Comparison of ENCODE assay signal across 16 cellular contexts in genomic region chr18:57839942-57840381, GRCh38. TPM values are rescaled to one million over a fixed set of nuclear protein-coding genes. Genes with fewer than 3 reads are reported as not detected.
DNase-seq lines count a peak whose midpoint lies in the region; ATAC-seq and TF ChIP-seq lines count a peak whose summit lies in the region.
"Had no signal": no experiment of that assay in that cellular context is flagged by ENCODE, and none has a peak within 500 bp of the region (broad histone marks: within the 10 kb centered on the region; RNA-seq: fewer than 3 reads in every experiment).

No MANE protein-coding gene starts in this region.

- no peak overlapping the region for H3K27ac Mint-ChIP-seq in natural killer cell
- H3K27ac Mint-ChIP-seq: activated T-cell treated with anti-CD3 and anti-CD28 coated beads, Interleukin-2, amount 50 U/mL, for 24 hours; CD4-positive, alpha-beta T cell had no signal

- no peak overlapping the region for H3K4me3 Mint-ChIP-seq in natural killer cell
- H3K4me3 Mint-ChIP-seq: activated T-cell treated with anti-CD3 and anti-CD28 coated beads, Interleukin-2, amount 50 U/mL, for 24 hours; CD4-positive, alpha-beta T cell; naive thymus-derived CD8-positive, alpha-beta T cell had no signal

- no peaks in the 10 kb centered on the region for H3K27me3 ChIP-seq in DOHH2 (ENCODE audit: control insufficient read depth, low read length)
- H3K27me3 ChIP-seq in MG63, result no peaks in the 10 kb centered on the region
- no peaks in the 10 kb centered on the region for H3K27me3 ChIP-seq in adrenal gland
- no peaks in the 10 kb centered on the region for H3K27me3 ChIP-seq in effector memory CD4-positive, alpha-beta T cell (replicated peaks; ENCODE audit: control insufficient read depth, insufficient read depth, low read length, poor library complexity, severe bottlenecking)
- H3K27me3 ChIP-seq: esophagus muscularis mucosa, right atrium auricular region had no signal

- H3K27ac ChIP-seq in DOHH2 (ENCODE audit: low read depth, low read length) (0 out of 2 replicates have a peak overlapping the region, but pooled peaks have one; percentile 71), adrenal gland (no peak overlapping the region)
- H3K27ac ChIP-seq in effector memory CD4-positive, alpha-beta T cell (ENCODE audit: insufficient read depth, low read length, poor library complexity, severe bottlenecking), result no peak overlapping the region
- H3K27ac ChIP-seq: esophagus muscularis mucosa, HL-60, right atrium auricular region had no signal

- no peaks in the 10 kb centered on the region for H3K9me3 Mint-ChIP-seq in natural killer cell
- H3K9me3 Mint-ChIP-seq: CD4-positive, alpha-beta T cell; naive thymus-derived CD8-positive, alpha-beta T cell had no signal

- WGBS in adrenal gland, 4 donors, result 86 to 93% (median 89%) methylated on average over 6 of the region's 6 CpGs

- no peaks in the 10 kb centered on the region for H3K36me3 ChIP-seq in DOHH2 (ENCODE audit: control insufficient read depth, low read length)
- H3K36me3 ChIP-seq in MG63, result no peaks in the 10 kb centered on the region
- no peaks in the 10 kb centered on the region for H3K36me3 ChIP-seq in adrenal gland (replicated peaks in 1 of 2)
- H3K36me3 ChIP-seq in effector memory CD4-positive, alpha-beta T cell (ENCODE audit: control insufficient read depth, insufficient read depth, low read length), result no peaks in the 10 kb centered on the region
- H3K36me3 ChIP-seq: esophagus muscularis mucosa, right atrium auricular region had no signal

- no peaks in the 10 kb centered on the region for H4K20me1 ChIP-seq in DOHH2 (ENCODE audit: control insufficient read depth, insufficient read depth, low read depth, low read length)

- H3K4me1 ChIP-seq in DOHH2 (ENCODE audit: control insufficient read depth, low read length) (peaks cover 71% of the 10 kb centered on the region), adrenal gland (replicated peaks in 1 of 2) (no peaks in the 10 kb centered on the region)
- no peaks in the 10 kb centered on the region for H3K4me1 ChIP-seq in effector memory CD4-positive, alpha-beta T cell (ENCODE audit: control insufficient read depth, insufficient read depth, low read length, poor library complexity, severe bottlenecking)
- H3K4me1 ChIP-seq: right atrium auricular region had no signal

- peaks cover 5% of the 10 kb centered on the region; the same call in 1 of the 2 replicates for H3F3A ChIP-seq in DOHH2 (ENCODE audit: control insufficient read depth, insufficient read depth)

- intact Hi-C loops in natural killer cell (cut with micrococcal nuclease), result no loop called here
- intact Hi-C loops in adrenal gland (cut with DNase I), result no loop called here

- H3K79me2 ChIP-seq in DOHH2 (ENCODE audit: control insufficient read depth, low read length), result no peaks in the 10 kb centered on the region

- no peak for TF ChIP-seq POLR2A in adrenal gland (IDR thresholded peaks at IDR 0.05)

- H3K36me3 Mint-ChIP-seq in natural killer cell, result no peaks in the 10 kb centered on the region

- no peaks in the 10 kb centered on the region for H3K9me2 ChIP-seq in DOHH2 (replicated peaks; ENCODE audit: control insufficient read depth, low read length)

- DNase-seq in MG63, result peak; percentile 58
- DNase-seq in cardiac fibroblast (ENCODE audit: low read depth in 2 of 2), result peak; percentile 55 to 90
- peak; percentile 44 to 72 for DNase-seq in lung microvascular endothelial cell (ENCODE audit: low read depth in 2 of 2)
- DNase-seq in natural killer cell, result no peak
- no peak for DNase-seq in adrenal gland
- DNase-seq in effector memory CD4-positive, alpha-beta T cell, result no peak
- no peak for DNase-seq in NCI-H2227 treated with DMSO at 0.1 percent for 48 hours (lab: John Stamatoyannopoulos, UW)
- DNase-seq: activated CD4-positive, CD25-positive, alpha-beta regulatory T cell; activated T-cell treated with anti-CD3 and anti-CD28 coated beads, Interleukin-2, amount 50 U/mL, for 24 hours; CD4-positive, alpha-beta T cell; naive thymus-derived CD8-positive, alpha-beta T cell; NCI-H1092 had no signal

- TF ChIP-seq CTCF in DOHH2 (IDR thresholded peaks at IDR 0.05; ENCODE audit: low read depth, low read length, poor library complexity, severe bottlenecking) (no peak), cardiac fibroblast (IDR thresholded peaks at IDR 0.05; ENCODE audit: low read depth, low read length) (no peak), natural killer cell (IDR thresholded peaks at IDR 0.05) (no peak), adrenal gland (IDR thresholded peaks at IDR 0.05) (no peak)

- ATAC-seq in natural killer cell, result no peak
- ATAC-seq: naive thymus-derived CD8-positive, alpha-beta T cell had no signal

- peaks cover 0 to 15% of the 10 kb centered on the region in 2 donors for H3K27me3 Mint-ChIP-seq in natural killer cell (ENCODE audit: low read depth in 2 of 2)

- no peaks in the 10 kb centered on the region for H3K4me1 Mint-ChIP-seq in natural killer cell

- H3K4me3 ChIP-seq in DOHH2 (ENCODE audit: low read length) (no peak overlapping the region), MG63 (no peak overlapping the region), cardiac fibroblast (replicated peaks in 1 of 2; ENCODE audit: low read depth in 2 of 2, low read length in 2 of 2) (no peak overlapping the region), adrenal gland (no peak overlapping the region)
- H3K4me3 ChIP-seq in effector memory CD4-positive, alpha-beta T cell (ENCODE audit: insufficient read depth, low read depth, low read length, poor library complexity, severe bottlenecking), result no peak overlapping the region
- H3K4me3 ChIP-seq: esophagus muscularis mucosa, right atrium auricular region had no signal

- H3K4me2 ChIP-seq in DOHH2 (ENCODE audit: low read length), result peak overlapping the region; percentile 64

- no peaks in the 10 kb centered on the region for H3K9me3 ChIP-seq in DOHH2 (ENCODE audit: control insufficient read depth, insufficient read depth, low read length)
- no peaks in the 10 kb centered on the region for H3K9me3 ChIP-seq in MG63
- H3K9me3 ChIP-seq in adrenal gland (replicated peaks in 1 of 3), result no peaks in the 10 kb centered on the region
- no peaks in the 10 kb centered on the region for H3K9me3 ChIP-seq in effector memory CD4-positive, alpha-beta T cell (ENCODE audit: control insufficient read depth, low read length)
- H3K9me3 ChIP-seq: esophagus muscularis mucosa, right atrium auricular region had no signal

RNA-seq across cellular contexts. Expression of gene ATP8B1, which starts 36.8 kb away (rescaled TPM):
- total RNA-seq in MG63 (2014; rRNA removed; shearing (Covaris generic); ENCODE audit: low replicate concordance), result 61.4 and 68.0 TPM in 2 replicates
- total RNA-seq in lung microvascular endothelial cell, result 10.5 and 33.3 TPM in 2 replicates
- not detected for total RNA-seq in natural killer cell
- total RNA-seq in adrenal gland, result 10 to 100 TPM; 11.4 to 42.5 (median 15.8) TPM
- polyA plus RNA-seq in adrenal gland, result 10 to 100 TPM in 1 of 3 donors, 1 to 10 TPM in 2; 4.3 to 13.4 (median 4.7) TPM
- total RNA-seq: CD4-positive, alpha-beta T cell had no signal
- polyA plus RNA-seq: naive thymus-derived CD8-positive, alpha-beta T cell had no signal

Comparison
In these comparisons a context has a peak if more than half of its experiments do, and no peak if none do; other contexts are left out.
1. DNase-seq: peak in MG63 (single experiment), cardiac fibroblast (2 of 2) and lung microvascular endothelial cell (2 of 2); none in natural killer cell (single experiment), adrenal gland (0 of 7), effector memory CD4-positive, alpha-beta T cell (0 of 3) and NCI-H2227 treated with DMSO at 0.1 percent for 48 hours (single experiment).
2. RNA of gene ATP8B1, which starts 36.8 kb away (total RNA-seq): 61.4 to 68.0 TPM in MG63, 11.4 to 42.5 TPM in adrenal gland and 10.5 to 33.3 TPM in lung microvascular endothelial cell; not detected in natural killer cell; every median in the first group is over 10 times any median in the second.